9 cellular contexts compared by ENCODE assay signal in the genomic region with DNA sequence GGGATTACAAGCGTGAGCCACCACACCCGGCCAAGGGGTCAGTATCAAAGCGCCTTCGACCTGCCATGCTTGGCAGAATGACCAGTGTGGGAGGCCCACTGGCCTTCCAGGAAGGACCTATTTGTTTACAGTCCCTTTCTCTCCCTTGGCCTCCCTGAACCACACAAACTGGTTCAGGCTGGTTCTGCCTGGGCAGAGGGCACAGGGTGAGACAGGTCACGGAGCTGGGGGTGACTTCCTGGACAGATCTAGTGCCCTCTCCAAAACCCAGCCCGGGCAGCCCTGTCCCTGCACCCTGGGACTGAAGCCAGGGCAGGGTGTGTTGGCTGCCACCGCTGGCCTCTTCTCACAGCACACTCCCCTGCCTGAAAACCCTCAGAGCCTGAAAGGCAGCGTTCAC. TPM values are rescaled to one million over a fixed set of nuclear protein-coding genes. Genes with fewer than 3 reads are reported as not detected.
A peak's percentile ranks its signal among the peaks of the same experiment; 100 is the strongest.
DNase-seq lines count a peak whose midpoint lies in the region; ATAC-seq and TF ChIP-seq lines count a peak whose summit lies in the region.
"Had no signal": no experiment of that assay in that cellular context is flagged by ENCODE, and none has a peak within 500 bp of the region (broad histone marks: within the 10 kb centered on the region; RNA-seq: fewer than 3 reads in every experiment).

No MANE protein-coding gene starts in this region.

- no peak for TF ChIP-seq EP300 in stomach (IDR thresholded peaks at IDR 0.05)

- H3K27ac Mint-ChIP-seq in activated naive CD8-positive, alpha-beta T cell treated with anti-CD3 and anti-CD28 coated beads, Interleukin-2, amount 50 U/mL, for 24 hours = peak overlapping the region; percentile 42

- no peak for ATAC-seq in activated naive CD8-positive, alpha-beta T cell treated with anti-CD3 and anti-CD28 coated beads, Interleukin-2, amount 50 U/mL, for 24 hours
- ATAC-seq in left lobe of liver = peak; percentile 75

- TF ChIP-seq CTCF in stomach (IDR thresholded peaks at IDR 0.05) = no peak

- intact Hi-C loops in stomach (cut with DNase I; ENCODE audit: low total_unique reads) = no loop called here

- peaks cover 21% of the 10 kb centered on the region for H3K36me3 Mint-ChIP-seq in activated naive CD8-positive, alpha-beta T cell treated with anti-CD3 and anti-CD28 coated beads, Interleukin-2, amount 50 U/mL, for 24 hours (ENCODE audit: low read depth)

- 28 to 45% (median 40%) methylated on average over 8 of the region's 8 CpGs; no CpG with 5 or more reads in 1 of the 5 donors for WGBS in stomach, 5 donors

- no peaks in the 10 kb centered on the region for H3K9me3 ChIP-seq in stomach
- no peaks in the 10 kb centered on the region for H3K9me3 ChIP-seq in HAP-1

- H3K4me3 ChIP-seq in stomach (no peak overlapping the region), HAP-1 (no peak overlapping the region)

- TF ChIP-seq POLR2A in stomach (IDR thresholded peaks at IDR 0.05) = no peak

- peaks cover 57 to 90% (median 78%) of the 10 kb centered on the region in 4 donors for H3K4me1 ChIP-seq in stomach
- no peaks in the 10 kb centered on the region for H3K4me1 ChIP-seq in HAP-1

- no peaks in the 10 kb centered on the region for H3K9me3 Mint-ChIP-seq in activated naive CD8-positive, alpha-beta T cell treated with anti-CD3 and anti-CD28 coated beads, Interleukin-2, amount 50 U/mL, for 24 hours

- DNase-seq in NCI-H2196 (lab: John Stamatoyannopoulos, UW; ENCODE audit: unreplicated experiment) (peak; percentile 27), NCI-H2196 treated with DMSO at 0.1 percent for 48 hours (lab: John Stamatoyannopoulos, UW; ENCODE audit: unreplicated experiment) (no peak), left lobe of liver (ENCODE audit: low spot score) (peak; percentile 99), stomach (peak; percentile 70), GM19238 (ENCODE audit: insufficient read length, low spot score) (no peak), HAP-1 (ENCODE audit: low spot score in 2 of 2) (no peak), COLO668 (lab: John Stamatoyannopoulos, UW; ENCODE audit: unreplicated experiment) (no peak)
- no peak for DNase-seq in activated naive CD8-positive, alpha-beta T cell treated with anti-CD3 and anti-CD28 coated beads, Interleukin-2, amount 50 U/mL, for 24 hours

- peaks cover 30 to 50% (median 38%) of the 10 kb centered on the region in 4 donors for H3K36me3 ChIP-seq in stomach
- H3K36me3 ChIP-seq in HAP-1 (replicated peaks) = peaks cover 6% of the 10 kb centered on the region; the same call in 1 of the 2 replicates

- no peaks in the 10 kb centered on the region for H3K27me3 ChIP-seq in stomach
- no peaks in the 10 kb centered on the region for H3K27me3 ChIP-seq in HAP-1 (ENCODE audit: low read depth)

- in situ Hi-C loops in HAP-1 (cut with MboI; ENCODE audit: low sequenced_read_pairs) = loop anchor here (25.0 kb wide), 1 partner anchor 464 kb away; a partner anchor contains a TSS

- no peaks in the 10 kb centered on the region for H3K27me3 Mint-ChIP-seq in activated naive CD8-positive, alpha-beta T cell treated with anti-CD3 and anti-CD28 coated beads, Interleukin-2, amount 50 U/mL, for 24 hours

- H3K4me1 Mint-ChIP-seq in activated naive CD8-positive, alpha-beta T cell treated with anti-CD3 and anti-CD28 coated beads, Interleukin-2, amount 50 U/mL, for 24 hours = peaks cover 79% of the 10 kb centered on the region

- no peak overlapping the region for H3K4me3 Mint-ChIP-seq in activated naive CD8-positive, alpha-beta T cell treated with anti-CD3 and anti-CD28 coated beads, Interleukin-2, amount 50 U/mL, for 24 hours

- peak overlapping the region in 4 of 5 donors; percentile 10 to 75 (median 24) for H3K27ac ChIP-seq in stomach
- H3K27ac ChIP-seq: 22Rv1 had no signal

RNA-seq across cellular contexts. Expression of a gene that starts 11.3 kb away (rescaled TPM):
- total RNA-seq in left lobe of liver (11.3 TPM), stomach (10 to 100 TPM in 1 of 5 donors, 1 to 10 TPM in 4; 1.8 to 13.6 (median 6.1) TPM)
- 1 to 10 TPM; 5.2 to 8.4 (median 6.7) TPM for polyA plus RNA-seq in stomach

RNA-seq across cellular contexts. Expression of a gene that starts 38.5 kb away (rescaled TPM):
- total RNA-seq in left lobe of liver (52.3 TPM), stomach (10 to 100 TPM in 4 of 5 donors, 1 to 10 TPM in 1; 4.6 to 67.2 (median 33.0) TPM)
- 10 to 100 TPM in 2 of 3 donors, 1 to 10 TPM in 1; 9.9 to 15.3 (median 13.7) TPM for polyA plus RNA-seq in stomach

Comparison
In these comparisons a context has a peak if more than half of its experiments do, and no peak if none do; other contexts are left out.
1. DNase-seq: peak in NCI-H2196 (single experiment), left lobe of liver (single experiment) and stomach (single experiment); none in NCI-H2196 treated with DMSO at 0.1 percent for 48 hours (single experiment), activated naive CD8-positive, alpha-beta T cell treated with anti-CD3 and anti-CD28 coated beads, Interleukin-2, amount 50 U/mL, for 24 hours (single experiment), GM19238 (single experiment), HAP-1 (0 of 2) and COLO668 (single experiment).